In the genomic region with DNA sequence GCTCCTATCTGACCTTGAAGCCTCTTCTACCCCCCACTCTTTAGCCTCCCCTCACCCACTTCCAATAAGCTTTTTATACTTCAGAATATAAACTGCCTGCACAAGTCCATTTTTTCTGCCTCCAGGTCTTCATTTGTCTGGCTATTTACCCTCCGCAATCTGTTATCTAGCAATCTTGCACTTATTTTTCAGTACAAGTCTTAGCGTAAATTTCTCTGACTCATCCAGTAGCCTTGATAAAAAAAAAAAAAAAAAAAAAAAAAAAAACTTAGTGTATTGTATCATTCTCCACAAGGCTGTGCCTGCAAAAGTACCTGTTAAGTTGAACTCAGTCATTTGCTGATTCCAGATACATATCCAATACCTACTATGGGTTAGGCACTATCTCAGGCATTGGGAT, we compare ENCODE assay signal across 17 cellular contexts.
A peak's percentile ranks its signal among the peaks of the same experiment; 100 is the strongest.
DNase-seq lines count a peak whose midpoint lies in the region; ATAC-seq and TF ChIP-seq lines count a peak whose summit lies in the region.
"Had no signal": no experiment of that assay in that cellular context is flagged by ENCODE, and none has a peak within 500 bp of the region (broad histone marks: within the 10 kb centered on the region; RNA-seq: fewer than 3 reads in every experiment).

No MANE protein-coding gene starts in this region.

- H3K27ac ChIP-seq in right cardiac atrium (ENCODE audit: low read length), result no peak overlapping the region
- H3K27ac ChIP-seq: KMS-11 had no signal

- intact Hi-C loops in right cardiac atrium (cut with DNase I), result no loop called here

- H3K36me3 Mint-ChIP-seq in activated CD4-positive, alpha-beta memory T cell treated with anti-CD3 and anti-CD28 coated beads, Interleukin-2, amount 10 ng/mL, durations not matched to agents 7 days and 5 days (ENCODE audit: low read depth), result no peaks in the 10 kb centered on the region
- H3K36me3 Mint-ChIP-seq: CD4-positive, CD25-positive, alpha-beta regulatory T cell had no signal

- DNase-seq in HS-27A (ENCODE audit: low read depth) (peak; percentile 27), fibroblast of villous mesenchyme (ENCODE audit: low read depth) (peak; percentile 40), right cardiac atrium (no peak), activated gamma-delta T cell (lab: John Stamatoyannopoulos, UW) (no peak)
- no peak for DNase-seq in activated CD4-positive, alpha-beta memory T cell treated with anti-CD3 and anti-CD28 coated beads, Interleukin-2, amount 10 ng/mL, durations not matched to agents 7 days and 5 days
- no peak for DNase-seq in effector CD8-positive, alpha-beta T cell (lab: John Stamatoyannopoulos, UW)
- DNase-seq: CD4-positive, CD25-positive, alpha-beta regulatory T cell; MM.1S; NCI-H1092 treated with DMSO at 0.1 percent for 48 hours; NCI-H1694; NCI-H510A treated with DMSO at 0.1 percent for 48 hours; NCI-H82; PC-3 had no signal

- H3K4me1 Mint-ChIP-seq in activated CD4-positive, alpha-beta memory T cell treated with anti-CD3 and anti-CD28 coated beads, Interleukin-2, amount 10 ng/mL, durations not matched to agents 7 days and 5 days, result no peaks in the 10 kb centered on the region
- H3K4me1 Mint-ChIP-seq: B cell; CD4-positive, CD25-positive, alpha-beta regulatory T cell had no signal

- no peaks in the 10 kb centered on the region for H3K9me3 ChIP-seq in right cardiac atrium (ENCODE audit: control insufficient read depth, low read length)

- ATAC-seq in SK-N-SH treated with all-trans-retinoic acid at 6 μM for 48 hours (peak; percentile 13), right cardiac atrium (no peak)
- ATAC-seq: GM23338, PC-3 had no signal

- no peak overlapping the region for H3K4me3 Mint-ChIP-seq in activated CD4-positive, alpha-beta memory T cell treated with anti-CD3 and anti-CD28 coated beads, Interleukin-2, amount 10 ng/mL, durations not matched to agents 7 days and 5 days
- H3K4me3 Mint-ChIP-seq: B cell; CD4-positive, CD25-positive, alpha-beta regulatory T cell; GM23338 had no signal

- no peaks in the 10 kb centered on the region for H3K4me1 ChIP-seq in right cardiac atrium (ENCODE audit: control insufficient read depth, insufficient read depth, low read length)

- POLR2A ChIA-PET in activated CD4-positive, alpha-beta memory T cell treated with anti-CD3 and anti-CD28 coated beads, Interleukin-2, amount 10 ng/mL, durations not matched to agents 7 days and 5 days (lab: Charles Lee), result no interaction called here

- H3K27ac Mint-ChIP-seq in activated CD4-positive, alpha-beta memory T cell treated with anti-CD3 and anti-CD28 coated beads, Interleukin-2, amount 10 ng/mL, durations not matched to agents 7 days and 5 days, result no peak overlapping the region
- H3K27ac Mint-ChIP-seq: B cell; CD4-positive, CD25-positive, alpha-beta regulatory T cell; GM23338 had no signal

- H3K4me3 ChIP-seq in fibroblast of villous mesenchyme (ENCODE audit: low read depth, low read length) (no peak overlapping the region), right cardiac atrium (ENCODE audit: low read length) (no peak overlapping the region)
- H3K4me3 ChIP-seq: GM23338 had no signal

- TF ChIP-seq CTCF in fibroblast of villous mesenchyme (IDR thresholded peaks at IDR 0.05; ENCODE audit: insufficient read depth, low read depth, low read length), result no peak

- WGBS in right cardiac atrium, result 74% methylated on average over 2 of the region's 2 CpGs

- H3K27me3 Mint-ChIP-seq in activated CD4-positive, alpha-beta memory T cell treated with anti-CD3 and anti-CD28 coated beads, Interleukin-2, amount 10 ng/mL, durations not matched to agents 7 days and 5 days, result no peaks in the 10 kb centered on the region
- H3K27me3 Mint-ChIP-seq: B cell; CD4-positive, CD25-positive, alpha-beta regulatory T cell had no signal

- no peaks in the 10 kb centered on the region for H3K9me3 Mint-ChIP-seq in activated CD4-positive, alpha-beta memory T cell treated with anti-CD3 and anti-CD28 coated beads, Interleukin-2, amount 10 ng/mL, durations not matched to agents 7 days and 5 days
- H3K9me3 Mint-ChIP-seq: GM23338 had no signal

- CTCF ChIA-PET in activated CD4-positive, alpha-beta memory T cell treated with anti-CD3 and anti-CD28 coated beads, Interleukin-2, amount 10 ng/mL, durations not matched to agents 7 days and 5 days (lab: Charles Lee), result no interaction called here

- no peaks in the 10 kb centered on the region for H3K27me3 ChIP-seq in right cardiac atrium (ENCODE audit: control insufficient read depth, insufficient read depth)

TF ChIP-seq in SK-N-SH treated with all-trans-retinoic acid at 6 μM for 48 hours, 23 proteins besides CTCF, POLR2A, EP300 and RAD21:
- TF ChIP-seq BACH2 (CRISPR knock-in tag; IDR thresholded peaks at IDR 0.05; ENCODE audit: borderline replicate concordance), result no peak

Comparison
In these comparisons a context has a peak if more than half of its experiments do, and no peak if none do; other contexts are left out.
1. DNase-seq: peak in HS-27A (single experiment) and fibroblast of villous mesenchyme (single experiment); none in activated CD4-positive, alpha-beta memory T cell treated with anti-CD3 and anti-CD28 coated beads, Interleukin-2, amount 10 ng/mL, durations not matched to agents 7 days and 5 days (single experiment), effector CD8-positive, alpha-beta T cell (single experiment), right cardiac atrium (0 of 3) and activated gamma-delta T cell (single experiment).